Comparison of ENCODE assay signal across 1 cellular context in genomic region chr18:69941183-69941582, GRCh38.
TF ChIP-seq lines count a peak whose summit lies in the region.

No MANE protein-coding gene starts in this region.

TF ChIP-seq in H1, 55 proteins besides CTCF, POLR2A, EP300 and RAD21:
- TF ChIP-seq GABPA (IDR thresholded peaks at IDR 0.05; ENCODE audit: borderline replicate concordance, insufficient read depth, low read length) (no peak), NRF1 (IDR thresholded peaks at IDR 0.05; ENCODE audit: low read depth, low read length) (no peak), SAP30 (IDR thresholded peaks at IDR 0.05; ENCODE audit: insufficient read depth, insufficient replicate concordance, low read length) (no peak), RFX5 (IDR thresholded peaks at IDR 0.05; ENCODE audit: borderline replicate concordance, low read depth, low read length) (no peak), CTBP2 (IDR thresholded peaks at IDR 0.05; ENCODE audit: borderline replicate concordance, insufficient read depth, insufficient read length, low read length) (no peak), JUN (IDR thresholded peaks at IDR 0.05; ENCODE audit: low read depth, low read length) (no peak), SIN3A (conservative IDR thresholded peaks at IDR 0.05 in 1 of 2, IDR thresholded peaks at IDR 0.05 in 1 of 2; ENCODE audit: low read depth in 1 of 2, low read length in 2 of 2) (no peak), SUZ12 (IDR thresholded peaks at IDR 0.05; ENCODE audit: low read length) (no peak), POLR2AphosphoS5 (IDR thresholded peaks at IDR 0.05; ENCODE audit: low read depth, low read length) (no peak)
